17 cellular contexts compared by ENCODE assay signal in the genomic region with DNA sequence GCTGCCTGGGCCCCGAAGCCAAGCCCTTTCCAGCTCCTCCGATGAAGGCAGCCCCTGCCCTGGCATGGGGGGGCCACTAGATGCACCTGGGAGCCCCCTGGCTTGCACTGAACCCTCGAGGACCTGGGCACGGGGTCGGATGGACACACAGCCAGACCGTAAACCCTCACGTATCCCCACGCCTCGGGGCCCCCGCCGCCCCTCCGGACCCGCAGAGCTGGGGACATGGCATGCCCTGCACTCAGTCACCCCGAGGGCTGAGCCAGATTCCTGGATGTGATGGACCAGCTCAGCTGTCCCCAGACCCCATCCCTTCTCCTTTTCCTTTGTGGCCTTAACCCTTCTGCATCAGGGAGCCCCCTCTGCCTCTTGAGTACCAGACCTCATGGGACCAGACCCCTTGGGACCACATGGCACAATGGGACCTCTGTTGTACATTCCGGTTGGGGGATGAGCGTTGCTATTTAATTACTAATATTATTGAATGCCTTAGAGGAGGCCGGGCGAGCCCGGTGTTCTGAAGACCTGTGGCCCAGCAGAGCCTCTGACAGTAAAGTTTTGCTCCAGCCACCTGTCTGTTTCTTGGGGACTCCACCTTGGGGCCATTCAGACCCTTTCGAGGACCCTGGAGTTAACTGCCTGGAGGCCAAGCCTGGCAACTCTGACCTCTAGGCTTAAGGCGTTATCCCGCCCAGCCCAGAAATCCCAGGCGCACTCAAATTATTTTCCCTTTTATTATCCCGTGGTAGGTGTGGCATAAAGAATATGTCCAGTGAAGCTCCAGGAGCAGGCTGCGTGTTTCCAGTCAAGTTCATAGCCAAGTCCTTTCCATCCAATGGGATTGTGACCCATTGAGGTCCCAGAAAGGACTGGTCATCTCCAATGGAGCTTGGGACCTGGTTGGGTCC. TPM values are rescaled to one million over a fixed set of nuclear protein-coding genes. Genes with fewer than 3 reads are reported as not detected.
A peak's percentile ranks its signal among the peaks of the same experiment; 100 is the strongest.
DNase-seq lines count a peak whose midpoint lies in the region; ATAC-seq lines count a peak whose summit lies in the region.
"Had no signal": no experiment of that assay in that cellular context is flagged by ENCODE, and none has a peak within 500 bp of the region (broad histone marks: within the 10 kb centered on the region; RNA-seq: fewer than 3 reads in every experiment).

No MANE protein-coding gene starts in this region.

- H3K27me3 Mint-ChIP-seq in activated T-cell treated with anti-CD3 and anti-CD28 coated beads, Interleukin-2, amount 50 U/mL, for 4 hours (ENCODE audit: low read depth): peaks cover 44% of the 10 kb centered on the region
- peaks cover 34% of the 10 kb centered on the region for H3K27me3 Mint-ChIP-seq in activated T-helper 17 cell treated with anti-CD3 and anti-CD28 coated beads, Interleukin-2, amount 50 U/mL, for 72 hours

- H3K9me3 Mint-ChIP-seq in activated T-cell treated with anti-CD3 and anti-CD28 coated beads, Interleukin-2, amount 50 U/mL, for 4 hours: no peaks in the 10 kb centered on the region
- no peaks in the 10 kb centered on the region for H3K9me3 Mint-ChIP-seq in activated T-helper 17 cell treated with anti-CD3 and anti-CD28 coated beads, Interleukin-2, amount 50 U/mL, for 72 hours
- H3K9me3 Mint-ChIP-seq in stimulated activated effector memory CD8-positive, alpha-beta T cell treated with anti-CD3 and anti-CD28 coated beads, Interleukin-12 subunit alpha, Interleukin-12 subunit beta, amount 100 ng/mL, for 72 hours: no peaks in the 10 kb centered on the region

- H3K27ac Mint-ChIP-seq in activated T-helper 17 cell treated with anti-CD3 and anti-CD28 coated beads, Interleukin-2, amount 50 U/mL, for 72 hours: peak overlapping the region; percentile 46
- H3K27ac Mint-ChIP-seq in stimulated activated effector memory CD8-positive, alpha-beta T cell treated with anti-CD3 and anti-CD28 coated beads, Interleukin-12 subunit alpha, Interleukin-12 subunit beta, amount 100 ng/mL, for 72 hours: peak overlapping the region; percentile 32
- H3K27ac Mint-ChIP-seq: endodermal cell had no signal

- H3K4me3 Mint-ChIP-seq in activated T-cell treated with anti-CD3 and anti-CD28 coated beads, Interleukin-2, amount 50 U/mL, for 4 hours: no peak overlapping the region
- no peak overlapping the region for H3K4me3 Mint-ChIP-seq in activated T-helper 17 cell treated with anti-CD3 and anti-CD28 coated beads, Interleukin-2, amount 50 U/mL, for 72 hours
- no peak overlapping the region for H3K4me3 Mint-ChIP-seq in stimulated activated effector memory CD8-positive, alpha-beta T cell treated with anti-CD3 and anti-CD28 coated beads, Interleukin-12 subunit alpha, Interleukin-12 subunit beta, amount 100 ng/mL, for 72 hours
- H3K4me3 Mint-ChIP-seq: endodermal cell had no signal

- H3K27me3 ChIP-seq in layer of hippocampus (ENCODE audit: control insufficient read depth, insufficient read depth, low read length): peaks cover 11% of the 10 kb centered on the region

- H3K4me1 Mint-ChIP-seq in activated T-cell treated with anti-CD3 and anti-CD28 coated beads, Interleukin-2, amount 50 U/mL, for 4 hours (ENCODE audit: low read depth): peaks cover 27% of the 10 kb centered on the region
- peaks cover 10% of the 10 kb centered on the region for H3K4me1 Mint-ChIP-seq in activated T-helper 17 cell treated with anti-CD3 and anti-CD28 coated beads, Interleukin-2, amount 50 U/mL, for 72 hours
- peaks cover 45% of the 10 kb centered on the region for H3K4me1 Mint-ChIP-seq in stimulated activated effector memory CD8-positive, alpha-beta T cell treated with anti-CD3 and anti-CD28 coated beads, Interleukin-12 subunit alpha, Interleukin-12 subunit beta, amount 100 ng/mL, for 72 hours

- no peaks in the 10 kb centered on the region for H3K36me3 Mint-ChIP-seq in activated T-cell treated with anti-CD3 and anti-CD28 coated beads, Interleukin-2, amount 50 U/mL, for 4 hours (ENCODE audit: insufficient read depth)
- H3K36me3 Mint-ChIP-seq in activated T-helper 17 cell treated with anti-CD3 and anti-CD28 coated beads, Interleukin-2, amount 50 U/mL, for 72 hours (ENCODE audit: low read depth): peaks cover 12% of the 10 kb centered on the region
- no peaks in the 10 kb centered on the region for H3K36me3 Mint-ChIP-seq in stimulated activated effector memory CD8-positive, alpha-beta T cell treated with anti-CD3 and anti-CD28 coated beads, Interleukin-12 subunit alpha, Interleukin-12 subunit beta, amount 100 ng/mL, for 72 hours

- no peak for ATAC-seq in activated T-cell treated with anti-CD3 and anti-CD28 coated beads, Interleukin-2, amount 50 U/mL, for 4 hours
- no peak for ATAC-seq in activated T-helper 17 cell treated with anti-CD3 and anti-CD28 coated beads, Interleukin-2, amount 50 U/mL, for 72 hours (replicated peaks)
- no peak for ATAC-seq in stimulated activated effector memory CD8-positive, alpha-beta T cell treated with anti-CD3 and anti-CD28 coated beads, Interleukin-12 subunit alpha, Interleukin-12 subunit beta, amount 100 ng/mL, for 72 hours
- ATAC-seq in HG02623 (IDR thresholded peaks at IDR 0.05; ENCODE audit: unreplicated experiment) (no peak), GM21526 (IDR thresholded peaks at IDR 0.05; ENCODE audit: low FRiP score, unreplicated experiment) (no peak)

- peak overlapping the region; percentile 57 for H3K27ac ChIP-seq in layer of hippocampus (ENCODE audit: low read depth, low read length)
- H3K27ac ChIP-seq: foreskin keratinocyte, parathyroid adenoma had no signal

- peak; percentile 17 for DNase-seq in activated T-cell treated with anti-CD3 and anti-CD28 coated beads, Interleukin-2, amount 50 U/mL, for 1 hour
- no peak for DNase-seq in activated T-cell treated with anti-CD3 and anti-CD28 coated beads, Interleukin-2, amount 50 U/mL, for 4 hours
- DNase-seq in stimulated activated effector memory CD8-positive, alpha-beta T cell treated with anti-CD3 and anti-CD28 coated beads, Interleukin-12 subunit alpha, Interleukin-12 subunit beta, amount 100 ng/mL, for 72 hours (ENCODE audit: low spot score in 2 of 2): no peak
- DNase-seq in stimulated activated CD4-positive, alpha-beta T cell treated with anti-CD3 and anti-CD28 coated beads, Interleukin-4, amount 100 ng/mL, for 1 hour: no peak
- DNase-seq: activated naive CD4-positive, alpha-beta T cell; COR-L47; GF-D8; NCI-H1694; NCI-H510A had no signal

RNA-seq across cellular contexts. Expression of a gene that starts 3.0 kb away (rescaled TPM):
- total RNA-seq in activated T-cell treated with anti-CD3 and anti-CD28 coated beads, Interleukin-2, amount 50 U/mL, for 4 hours: under 1 TPM; 0.56 to 0.87 (median 0.79) TPM
- under 1 TPM; 0.58 to 0.61 TPM for total RNA-seq in activated T-helper 17 cell treated with anti-CD3 and anti-CD28 coated beads, Interleukin-2, amount 50 U/mL, for 72 hours
- total RNA-seq: foreskin keratinocyte had no signal

RNA-seq across cellular contexts. Expression of a gene that starts 6.0 kb away (rescaled TPM):
- under 1 TPM; 0.37 to 0.90 (median 0.56) TPM for total RNA-seq in activated T-cell treated with anti-CD3 and anti-CD28 coated beads, Interleukin-2, amount 50 U/mL, for 4 hours
- total RNA-seq in activated T-helper 17 cell treated with anti-CD3 and anti-CD28 coated beads, Interleukin-2, amount 50 U/mL, for 72 hours: 1 to 10 TPM; 1.9 to 2.9 TPM
- total RNA-seq: OCI-LY7 had no signal

RNA-seq across cellular contexts. Expression of a gene that starts 44.4 kb away (rescaled TPM):
- 100 to 1,000 TPM; 458 to 522 (median 474) TPM for total RNA-seq in activated T-cell treated with anti-CD3 and anti-CD28 coated beads, Interleukin-2, amount 50 U/mL, for 4 hours
- 100 to 1,000 TPM; 231 to 319 TPM for total RNA-seq in activated T-helper 17 cell treated with anti-CD3 and anti-CD28 coated beads, Interleukin-2, amount 50 U/mL, for 72 hours

RNA-seq across cellular contexts. Expression of a gene that starts 44.7 kb away (rescaled TPM):
- total RNA-seq in activated T-cell treated with anti-CD3 and anti-CD28 coated beads, Interleukin-2, amount 50 U/mL, for 4 hours: 10 to 100 TPM; 52.0 to 61.0 (median 56.8) TPM
- 10 to 100 TPM; 19.2 to 36.8 TPM for total RNA-seq in activated T-helper 17 cell treated with anti-CD3 and anti-CD28 coated beads, Interleukin-2, amount 50 U/mL, for 72 hours
